In the genomic region with DNA sequence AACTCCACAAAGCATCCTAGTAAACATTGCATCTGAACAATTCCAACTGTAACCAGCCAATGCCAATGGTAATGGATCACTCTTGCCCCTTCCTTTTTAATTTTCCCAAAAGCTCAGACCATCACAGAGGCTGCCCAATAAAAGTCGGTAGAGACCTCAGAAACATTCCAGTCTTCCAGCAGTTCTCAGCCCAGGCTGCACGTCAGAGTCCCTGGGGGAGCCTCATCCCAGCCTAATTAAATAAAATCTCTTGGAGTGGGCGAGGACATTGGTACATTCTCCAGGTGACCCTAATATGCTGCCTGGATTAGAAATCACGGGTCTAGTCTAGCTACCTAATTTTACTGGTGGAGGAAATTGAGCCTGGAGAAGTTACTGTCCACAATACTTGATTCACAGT, we compare ENCODE assay signal across 15 cellular contexts.
A peak's percentile ranks its signal among the peaks of the same experiment; 100 is the strongest.
DNase-seq lines count a peak whose midpoint lies in the region; ATAC-seq and TF ChIP-seq lines count a peak whose summit lies in the region.
"Had no signal": no experiment of that assay in that cellular context is flagged by ENCODE, and none has a peak within 500 bp of the region (broad histone marks: within the 10 kb centered on the region; RNA-seq: fewer than 3 reads in every experiment).

No MANE protein-coding gene starts in this region.

- H3K27me3 Mint-ChIP-seq in MCF 10A (ENCODE audit: insufficient read depth, unreplicated experiment) = peaks cover 41% of the 10 kb centered on the region

- no peak for TF ChIP-seq EP300 in stomach (IDR thresholded peaks at IDR 0.05)

- no peaks in the 10 kb centered on the region for H3K4me1 ChIP-seq in right atrium auricular region
- peaks cover 17% of the 10 kb centered on the region for H3K4me1 ChIP-seq in muscle layer of colon (ENCODE audit: insufficient read depth, low read length)
- H3K4me1 ChIP-seq in stomach = peaks cover 0 to 7% (median 3%) of the 10 kb centered on the region in 4 donors
- H3K4me1 ChIP-seq: A549 had no signal

- intact Hi-C loops in Right ventricle myocardium inferior (cut with DNase I) (loop anchor here (5.0 to 10.0 kb wide), 3 partner anchors 194 to 456 kb away; no protein-coding TSS in a partner anchor), stomach (cut with DNase I; ENCODE audit: low total_unique reads) (loop anchor here (10.0 kb wide), 1 partner anchor 456 kb away; no protein-coding TSS in a partner anchor), MCF 10A (cut with micrococcal nuclease) (loop anchor here (5.0 to 10.0 kb wide), 2 partner anchors 291 to 456 kb away; no protein-coding TSS in a partner anchor)

- no peak for TF ChIP-seq POLR2A in stomach (IDR thresholded peaks at IDR 0.05)

- H3K9ac ChIP-seq in muscle layer of colon (ENCODE audit: low read length) = no peak overlapping the region

- TF ChIP-seq CTCF in right atrium auricular region (IDR thresholded peaks at IDR 0.05) (no peak), stomach (IDR thresholded peaks at IDR 0.05) (no peak), MCF 10A (IDR thresholded peaks at IDR 0.05; ENCODE audit: unreplicated experiment) (no peak)

- H3K9me3 ChIP-seq in right atrium auricular region (no peaks in the 10 kb centered on the region), muscle layer of colon (ENCODE audit: low read length) (no peaks in the 10 kb centered on the region), stomach (no peaks in the 10 kb centered on the region)
- H3K9me3 ChIP-seq: A549 had no signal

- H3K27ac ChIP-seq in right atrium auricular region = peak overlapping the region; percentile 67 to 86
- H3K27ac ChIP-seq in muscle layer of colon (ENCODE audit: low read depth, low read length) = peak overlapping the region; percentile 88
- H3K27ac ChIP-seq in stomach = peak overlapping the region in 3 of 5 donors; percentile 32 to 52 (median 44)
- H3K27ac ChIP-seq: A549, C4-2B had no signal

- CTCF ChIA-PET in MCF 10A (lab: Yijun Ruan, JAX) = interaction anchor here (0.6 to 2.4 kb wide), 5 partner anchors 59 to 1030 kb away, joined by 3 to 8 read pairs (median 4); no protein-coding TSS in a partner anchor

- H3K4me3 ChIP-seq in right atrium auricular region (no peak overlapping the region), muscle layer of colon (ENCODE audit: low read depth in 1 of 2, low read length in 2 of 2) (no peak overlapping the region), stomach (no peak overlapping the region)
- H3K4me3 ChIP-seq: A549 had no signal

- no peak overlapping the region for H3K4me3 Mint-ChIP-seq in MCF 10A (ENCODE audit: unreplicated experiment)

- no peaks in the 10 kb centered on the region for H3K36me3 Mint-ChIP-seq in MCF 10A (ENCODE audit: insufficient read depth, unreplicated experiment)

- H3K27me3 ChIP-seq in right atrium auricular region = no peaks in the 10 kb centered on the region
- no peaks in the 10 kb centered on the region for H3K27me3 ChIP-seq in muscle layer of colon (ENCODE audit: control insufficient read depth in 1 of 2, insufficient read depth in 2 of 2, low read length in 2 of 2)
- no peaks in the 10 kb centered on the region for H3K27me3 ChIP-seq in stomach

- H3K27ac Mint-ChIP-seq in MCF 10A (ENCODE audit: low read depth, unreplicated experiment) = no peak overlapping the region

- no TSS peak for BruUV-seq in MCF 10A (replicated peaks; lab: Mats Ljungman, UMichigan)

- H3K36me3 ChIP-seq in right atrium auricular region (no peaks in the 10 kb centered on the region), muscle layer of colon (ENCODE audit: insufficient read depth, low read length) (no peaks in the 10 kb centered on the region), stomach (no peaks in the 10 kb centered on the region)

- H3K9me3 Mint-ChIP-seq in MCF 10A (ENCODE audit: unreplicated experiment) = no peaks in the 10 kb centered on the region
- H3K9me3 Mint-ChIP-seq: HFFc6 had no signal

- no peak for ATAC-seq in Right ventricle myocardium inferior
- ATAC-seq: A549 had no signal

- no peaks in the 10 kb centered on the region for H3K4me1 Mint-ChIP-seq in MCF 10A (ENCODE audit: insufficient read depth, unreplicated experiment)

- WGBS in stomach, 5 donors = 77 to 93% (median 89%) methylated on average over 4 of the region's 4 CpGs

- no peak for DNase-seq in right atrium auricular region (ENCODE audit: low spot score)
- DNase-seq in Right ventricle myocardium inferior (ENCODE audit: missing footprints) = no peak
- no peak for DNase-seq in stomach
- DNase-seq in NCI-H345 (lab: John Stamatoyannopoulos, UW) = no peak
- DNase-seq in MCF 10A (ENCODE audit: unreplicated experiment) = no peak
- DNase-seq in NCI-H146 treated with DMSO at 0.1 percent for 48 hours (lab: John Stamatoyannopoulos, UW; ENCODE audit: unreplicated experiment) = no peak
- DNase-seq: EL; HFFc6; NCI-H1048; NCI-H1694; NCI-H69; NK-92 treated with Interleukin-12 subunit alpha and Interleukin-12 subunit beta, amount 100 ng/mL, for 24 hours had no signal

- POLR2A ChIA-PET in MCF 10A (lab: Yijun Ruan, JAX) = interaction anchor here (0.7 kb wide), 1 partner anchor 16 kb away, joined by 3 read pairs; no protein-coding TSS in a partner anchor
